ENCODE assay signal across 12 cellular contexts in genomic region chr17:44688200-44688599, GRCh38. TPM values are rescaled to one million over a fixed set of nuclear protein-coding genes. Genes with fewer than 3 reads are reported as not detected.
A peak's percentile ranks its signal among the peaks of the same experiment; 100 is the strongest.
DNase-seq lines count a peak whose midpoint lies in the region; ATAC-seq and TF ChIP-seq lines count a peak whose summit lies in the region.
"Had no signal": no experiment of that assay in that cellular context is flagged by ENCODE, and none has a peak within 500 bp of the region (broad histone marks: within the 10 kb centered on the region; RNA-seq: fewer than 3 reads in every experiment).

No MANE protein-coding gene starts in this region.

- peak overlapping the region; percentile 91 for H3K4me2 ChIP-seq in KMS-11

- intact Hi-C loops in Caco-2 (cut with micrococcal nuclease; ENCODE audit: unreplicated experiment), result no loop called here

- DNase-seq in Caco-2 (no peak), neural crest cell (ENCODE audit: low read depth, low spot score) (no peak), NCI-H1694 treated with DMSO at 0.1 percent for 48 hours (lab: John Stamatoyannopoulos, UW) (no peak), NCI-H2227 (lab: John Stamatoyannopoulos, UW; ENCODE audit: unreplicated experiment) (no peak)
- no peak for DNase-seq in central memory CD8-positive, alpha-beta T cell (ENCODE audit: low spot score in 2 of 2)
- DNase-seq: activated effector memory CD4-positive, alpha-beta T cell treated with Interleukin-2 at 50 U/mL for 16 hours; effector memory CD4-positive, alpha-beta T cell; KBM-7; NCI-H446 treated with DMSO at 0.1 percent for 48 hours had no signal

- H3K9me3 ChIP-seq in Caco-2, result no peaks in the 10 kb centered on the region

- no peaks in the 10 kb centered on the region for H3K4me1 Mint-ChIP-seq in Caco-2 (ENCODE audit: low read depth, unreplicated experiment)
- H3K4me1 Mint-ChIP-seq in central memory CD8-positive, alpha-beta T cell, result peaks cover 24% of the 10 kb centered on the region
- peaks cover 19% of the 10 kb centered on the region for H3K4me1 Mint-ChIP-seq in neural crest cell

- no peak overlapping the region for H2AFZ ChIP-seq in KMS-11 (ENCODE audit: low read depth)

- H4K20me1 ChIP-seq in KMS-11 (ENCODE audit: insufficient read depth), result no peaks in the 10 kb centered on the region

- H3K4me3 ChIP-seq in Caco-2 (ENCODE audit: low read depth, low read length), result peak overlapping the region; percentile 74
- H3K4me3 ChIP-seq in KMS-11 (IDR thresholded peaks at IDR 0.05; ENCODE audit: insufficient read depth, low read depth, low read length), result no peak overlapping the region

- BruUV-seq in Caco-2 (replicated peaks; lab: Mats Ljungman, UMichigan), result no TSS peak

- H3K4me3 Mint-ChIP-seq in Caco-2 (ENCODE audit: unreplicated experiment) (peak overlapping the region; percentile 100), neural crest cell (peak overlapping the region; percentile 99)
- H3K4me3 Mint-ChIP-seq in central memory CD8-positive, alpha-beta T cell, result peak overlapping the region; percentile 99

- peaks cover 23% of the 10 kb centered on the region; the same call in 1 of the 2 replicates for H3K79me2 ChIP-seq in KMS-11 (ENCODE audit: insufficient read depth, low read depth)

- peaks cover 42% of the 10 kb centered on the region for H3K36me3 Mint-ChIP-seq in Caco-2 (ENCODE audit: insufficient read depth, unreplicated experiment)
- peaks cover 18% of the 10 kb centered on the region for H3K36me3 Mint-ChIP-seq in central memory CD8-positive, alpha-beta T cell (ENCODE audit: insufficient read depth)
- no peaks in the 10 kb centered on the region for H3K36me3 Mint-ChIP-seq in neural crest cell (ENCODE audit: low read depth)

- TF ChIP-seq CTCF in Caco-2 (IDR thresholded peaks at IDR 0.05; ENCODE audit: insufficient read depth in 1 of 2, low read depth in 1 of 2, low read length in 1 of 2, severe bottlenecking in 1 of 2, unreplicated experiment in 1 of 2) (no peak), KMS-11 (conservative IDR thresholded peaks at IDR 0.05; ENCODE audit: low read depth, low read length) (no peak), neural crest cell (conservative IDR thresholded peaks at IDR 0.05) (no peak)

- POLR2A ChIA-PET in Caco-2 (lab: Charles Lee), result interaction anchor here (0.8 to 1.1 kb wide), 3 partner anchors 21 to 185 kb away, joined by 3 read pairs; partner anchors contain the start of genes DBF4B and GPATCH8

- H3K9me3 Mint-ChIP-seq in Caco-2 (ENCODE audit: unreplicated experiment), result no peaks in the 10 kb centered on the region
- no peaks in the 10 kb centered on the region for H3K9me3 Mint-ChIP-seq in central memory CD8-positive, alpha-beta T cell
- H3K9me3 Mint-ChIP-seq in neural crest cell, result no peaks in the 10 kb centered on the region

- H3K27ac Mint-ChIP-seq in Caco-2 (ENCODE audit: unreplicated experiment) (no peak overlapping the region), neural crest cell (ENCODE audit: unreplicated experiment) (no peak overlapping the region)
- no peak overlapping the region for H3K27ac Mint-ChIP-seq in central memory CD8-positive, alpha-beta T cell (ENCODE audit: low read depth)

- H3K27me3 ChIP-seq in Caco-2 (replicated peaks; ENCODE audit: control insufficient read depth, insufficient read depth, low read length) (no peaks in the 10 kb centered on the region), KMS-11 (ENCODE audit: insufficient read depth, low read depth) (no peaks in the 10 kb centered on the region)

- H3K27me3 Mint-ChIP-seq in Caco-2 (ENCODE audit: insufficient read depth, unreplicated experiment), result no peaks in the 10 kb centered on the region
- H3K27me3 Mint-ChIP-seq in central memory CD8-positive, alpha-beta T cell, result no peaks in the 10 kb centered on the region
- no peaks in the 10 kb centered on the region for H3K27me3 Mint-ChIP-seq in neural crest cell (ENCODE audit: low read depth)

- ATAC-seq in central memory CD8-positive, alpha-beta T cell (replicated peaks; ENCODE audit: extremely low read depth, poor library complexity, severe bottlenecking), result no peak
- no peak for ATAC-seq in GM21717 (IDR thresholded peaks at IDR 0.05; ENCODE audit: unreplicated experiment)
- ATAC-seq: sciatic nerve had no signal

- H3K4me1 ChIP-seq in Caco-2 (0 out of 2 replicates have a peak, but pooled peaks cover 3% of the 10 kb centered on the region), KMS-11 (ENCODE audit: low read depth, poor library complexity, severe bottlenecking) (peaks cover 26% of the 10 kb centered on the region)

- no peaks in the 10 kb centered on the region; the same call in none of the 2 replicates for H3K36me3 ChIP-seq in Caco-2 (ENCODE audit: control insufficient read depth, insufficient read depth, low read length)
- no peaks in the 10 kb centered on the region; the same call in 1 of the 2 replicates for H3K36me3 ChIP-seq in KMS-11 (ENCODE audit: insufficient read depth)

- H3K9ac ChIP-seq in KMS-11, result peak overlapping the region; percentile 76; the same call in 1 of the 2 replicates

- no peak overlapping the region for H3K27ac ChIP-seq in KMS-11

- CTCF ChIA-PET in Caco-2 (lab: Charles Lee), result interaction anchor here (0.7 to 1.4 kb wide), 2 partner anchors 184 to 470 kb away, joined by 4 read pairs; no protein-coding TSS in a partner anchor

RNA-seq across cellular contexts. Expression of gene CCDC43, which starts 1.4 kb away (rescaled TPM):
- total RNA-seq in Caco-2 (2022), result 54.3 and 54.8 TPM in 2 replicates
- 29.0 and 32.8 TPM in 2 replicates for total RNA-seq in neural crest cell

RNA-seq across cellular contexts. Expression of gene DBF4B, which starts 20.3 kb away (rescaled TPM):
- 31.8 and 34.2 TPM in 2 replicates for total RNA-seq in Caco-2 (2022)
- total RNA-seq in neural crest cell, result 50.2 and 51.1 TPM in 2 replicates

RNA-seq across cellular contexts. Expression of gene MEIOC, which starts 31.9 kb away (rescaled TPM):
- not detected in 2 replicates for total RNA-seq in Caco-2 (2022)
- total RNA-seq in neural crest cell, result 0.70 and 1.3 TPM in 2 replicates
- total RNA-seq: sciatic nerve had no signal
